Comparison of ENCODE assay signal across 21 cellular contexts in the genomic region with DNA sequence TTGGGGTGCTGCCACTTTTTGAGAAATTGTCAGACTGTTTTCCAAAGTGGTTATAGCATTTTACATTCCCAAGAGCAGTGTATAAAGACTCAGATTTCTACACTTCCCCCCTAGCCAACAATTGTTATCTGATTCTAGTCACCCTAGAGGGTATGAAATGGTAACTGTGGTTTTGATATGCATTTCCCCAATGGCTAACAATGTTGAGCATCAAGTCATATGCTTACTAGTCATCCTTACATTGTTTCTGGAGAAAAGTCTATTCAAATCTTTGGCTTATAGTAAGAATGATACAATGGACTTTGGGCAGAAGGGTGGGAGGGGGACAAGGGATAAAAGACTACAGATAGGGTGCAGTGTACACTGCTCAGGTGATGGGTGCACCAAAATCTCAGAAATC.
"Had no signal": no experiment of that assay in that cellular context is flagged by ENCODE, and none has a peak within 500 bp of the region (broad histone marks: within the 10 kb centered on the region; RNA-seq: fewer than 3 reads in every experiment).

No MANE protein-coding gene starts in this region.

- ATAC-seq: activated T-cell treated with anti-CD3 and anti-CD28 coated beads, Interleukin-2, amount 50 U/mL, for 4 hours; effector memory CD8-positive, alpha-beta T cell; gastroesophageal sphincter; heart right ventricle; psoas muscle; right lobe of liver; T-helper 17 cell; WTC11 had no signal

- H3K27me3 Mint-ChIP-seq: activated CD4-positive, alpha-beta memory T cell treated with anti-CD3 and anti-CD28 coated beads, Interleukin-2, amount 10 ng/mL, durations not matched to agents 7 days and 5 days; effector memory CD8-positive, alpha-beta T cell; T-helper 17 cell had no signal

- H3K9me3 Mint-ChIP-seq: activated CD4-positive, alpha-beta memory T cell treated with anti-CD3 and anti-CD28 coated beads, Interleukin-2, amount 10 ng/mL, durations not matched to agents 7 days and 5 days; activated naive CD4-positive, alpha-beta T cell treated with anti-CD3 and anti-CD28 coated beads, Interleukin-2, amount 50 U/mL, for 72 hours; activated T-cell treated with anti-CD3 and anti-CD28 coated beads, Interleukin-2, amount 50 U/mL, for 4 hours; effector memory CD8-positive, alpha-beta T cell; mesothelial cell of epicardium; neural crest cell had no signal

- H3K36me3 ChIP-seq: gastroesophageal sphincter, right lobe of liver, stomach, upper lobe of left lung had no signal

- DNase-seq: activated CD4-positive, alpha-beta memory T cell treated with anti-CD3 and anti-CD28 coated beads, Interleukin-2, amount 10 ng/mL, durations not matched to agents 7 days and 5 days; activated CD4-positive, alpha-beta T cell treated with anti-CD3 and anti-CD28 coated beads for 4 hours; activated gamma-delta T cell; activated T-cell treated with anti-CD3 and anti-CD28 coated beads, Interleukin-2, amount 50 U/mL, for 4 hours; amniotic stem cell; effector memory CD8-positive, alpha-beta T cell; heart right ventricle; psoas muscle; right lobe of liver; spleen; stomach; T-helper 17 cell; testis; upper lobe of left lung had no signal

- H3K4me3 ChIP-seq: gastroesophageal sphincter, heart right ventricle, lung, psoas muscle, right lobe of liver, spleen, stomach, testis, upper lobe of left lung had no signal

- H3K36me3 Mint-ChIP-seq: WTC11 had no signal

- H3K4me3 Mint-ChIP-seq: activated CD4-positive, alpha-beta memory T cell treated with anti-CD3 and anti-CD28 coated beads, Interleukin-2, amount 10 ng/mL, durations not matched to agents 7 days and 5 days; activated T-cell treated with anti-CD3 and anti-CD28 coated beads, Interleukin-2, amount 50 U/mL, for 4 hours; brain; effector memory CD8-positive, alpha-beta T cell; mesothelial cell of epicardium; neural crest cell; T-helper 17 cell; WTC11 had no signal

- H3K9me3 ChIP-seq: gastroesophageal sphincter, heart right ventricle, psoas muscle, right lobe of liver, spleen, stomach, testis, upper lobe of left lung had no signal

- H3K27me3 ChIP-seq: gastroesophageal sphincter, heart right ventricle, right lobe of liver, spleen, stomach, testis, upper lobe of left lung had no signal

- H3K27ac Mint-ChIP-seq: activated CD4-positive, alpha-beta memory T cell treated with anti-CD3 and anti-CD28 coated beads, Interleukin-2, amount 10 ng/mL, durations not matched to agents 7 days and 5 days; activated naive CD4-positive, alpha-beta T cell treated with anti-CD3 and anti-CD28 coated beads, Interleukin-2, amount 50 U/mL, for 72 hours; brain; effector memory CD8-positive, alpha-beta T cell; mesothelial cell of epicardium; T-helper 17 cell; WTC11 had no signal
